ENCODE assay signal across 8 cellular contexts in the genomic region with DNA sequence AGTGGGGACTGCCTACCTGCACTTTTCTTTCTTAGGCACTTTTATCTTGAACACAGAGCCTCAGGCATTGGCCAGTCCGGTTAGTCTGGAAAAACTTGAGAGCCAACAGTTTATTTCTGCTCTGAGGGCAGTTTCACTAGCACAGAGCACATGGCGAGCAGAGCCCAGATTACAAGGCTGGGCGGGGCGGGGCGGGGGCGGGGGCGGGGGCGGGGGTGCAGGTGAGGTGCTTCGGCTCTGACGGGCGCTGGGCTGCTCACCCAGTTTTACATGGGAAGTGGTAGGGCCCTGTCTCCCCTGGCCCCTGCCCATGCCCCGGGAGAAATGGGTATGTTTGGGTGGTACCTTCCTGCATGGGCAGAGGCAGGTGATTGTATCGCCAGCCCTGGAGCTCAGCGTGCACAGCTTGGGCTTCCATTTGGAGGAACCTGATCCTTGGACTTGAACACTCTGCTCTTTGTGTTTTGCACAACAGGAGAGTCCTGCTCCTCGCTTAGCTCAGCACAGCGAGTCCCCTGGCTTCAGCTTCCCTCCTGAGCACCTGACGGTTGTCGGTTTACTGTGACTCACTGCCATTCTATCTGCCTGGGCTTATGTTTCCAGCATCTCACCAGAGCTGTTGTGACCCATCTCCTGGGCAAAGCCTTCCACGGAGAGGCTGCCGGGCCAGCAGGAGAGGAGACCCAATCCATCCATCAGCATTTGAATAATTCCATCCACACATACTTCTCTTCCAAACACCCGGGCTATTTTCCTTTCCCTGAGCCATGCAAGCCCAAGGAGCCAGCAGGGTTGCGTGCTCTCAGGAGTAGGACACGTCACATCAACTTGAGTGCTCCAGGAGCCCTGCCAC.
DNase-seq lines count a peak whose midpoint lies in the region; ATAC-seq and TF ChIP-seq lines count a peak whose summit lies in the region.

No MANE protein-coding gene starts in this region.

- DNase-seq in activated gamma-delta T cell treated with Interleukin-2 at 50 U/mL for 16 hours = peak; percentile 60
- no peak for DNase-seq in activated gamma-delta T cell (lab: John Stamatoyannopoulos, UW)
- peak; percentile 85 for DNase-seq in HT-29 (ENCODE audit: low spot score)
- peak; percentile 67 for DNase-seq in T-helper 22 cell (ENCODE audit: low read depth)
- peak; percentile 45 to 70 (median 66) for DNase-seq in body of pancreas
- DNase-seq in right lobe of liver = peak; percentile 58 to 84 (median 78)
- peak; percentile 39 for DNase-seq in stimulated activated CD8-positive, alpha-beta memory T cell treated with anti-CD3 and anti-CD28 coated beads, Interleukin-15, amount 100 ng/mL, for 24 hours (ENCODE audit: low read depth)

- H3K4me1 ChIP-seq in body of pancreas (peaks cover 52% of the 10 kb centered on the region), right lobe of liver (peaks cover 0 to 41% (median 18%) of the 10 kb centered on the region in 4 donors)

- ATAC-seq in body of pancreas (peak; percentile 58), right lobe of liver (peak; percentile 53 to 71 (median 66)), GM18867 (IDR thresholded peaks at IDR 0.05; ENCODE audit: unreplicated experiment) (no peak)

- 16 to 20% methylated on average over 14 to 23 of the region's 23 CpGs for WGBS in body of pancreas, 2 donors
- 25% methylated on average over 11 of the region's 23 CpGs for WGBS in right lobe of liver (ENCODE audit: insufficient coverage, low coverage, low lambda C conversion rate, missing lambda C conversion rate)

- TF ChIP-seq CTCF in body of pancreas (IDR thresholded peaks at IDR 0.05) = no peak
- no peak for TF ChIP-seq CTCF in right lobe of liver (IDR thresholded peaks at IDR 0.05)

- peak overlapping the region; percentile 83 to 89 (median 86) for H3K27ac ChIP-seq in body of pancreas
- peak overlapping the region; percentile 90 to 95 (median 90) for H3K27ac ChIP-seq in right lobe of liver

- H3K9me3 ChIP-seq in body of pancreas (no peaks in the 10 kb centered on the region), right lobe of liver (no peaks in the 10 kb centered on the region)

- H3K4me3 ChIP-seq in body of pancreas = no peak overlapping the region
- H3K4me3 ChIP-seq in right lobe of liver = peak overlapping the region; percentile 2 to 43 (median 34)

- H3K36me3 ChIP-seq in body of pancreas (replicated peaks in 1 of 2; ENCODE audit: insufficient read depth in 1 of 2, low read depth in 2 of 2) (no peaks in the 10 kb centered on the region), right lobe of liver (no peaks in the 10 kb centered on the region)

- intact Hi-C loops in body of pancreas (cut with DNase I) (no loop called here), right lobe of liver (cut with DNase I) (no loop called here)

- H3K27me3 ChIP-seq in body of pancreas (no peaks in the 10 kb centered on the region), right lobe of liver (no peaks in the 10 kb centered on the region)

- TF ChIP-seq POLR2A in body of pancreas (IDR thresholded peaks at IDR 0.05) (no peak), right lobe of liver (IDR thresholded peaks at IDR 0.05) (peak; percentile 80)

Comparison
In these comparisons a context has a peak if more than half of its experiments do, and no peak if none do; other contexts are left out.
1. H3K4me3 ChIP-seq: peak in right lobe of liver (3 of 3); none in body of pancreas (0 of 2).